ENCODE assay signal across 16 cellular contexts in the genomic region with DNA sequence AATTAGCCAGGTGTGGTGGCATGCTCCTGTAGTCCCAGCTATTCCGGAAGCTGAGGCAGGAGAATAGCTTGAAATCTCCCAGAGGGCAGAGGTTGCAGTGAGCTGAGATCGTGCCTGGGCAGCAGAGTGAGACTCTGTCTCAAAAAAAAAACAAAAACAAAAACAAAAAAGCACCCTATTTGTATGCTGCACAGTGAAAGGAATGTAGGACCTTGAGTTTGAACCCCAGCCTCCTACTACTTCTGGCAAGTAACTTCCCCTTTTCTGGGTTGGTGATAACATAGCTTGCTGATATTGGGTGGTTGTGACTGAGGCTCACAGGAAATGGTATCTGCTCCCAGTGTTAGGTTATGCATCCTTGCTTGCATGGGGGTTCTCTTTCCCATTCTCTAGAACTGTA.
A peak's percentile ranks its signal among the peaks of the same experiment; 100 is the strongest.
DNase-seq lines count a peak whose midpoint lies in the region; ATAC-seq and TF ChIP-seq lines count a peak whose summit lies in the region.
"Had no signal": no experiment of that assay in that cellular context is flagged by ENCODE, and none has a peak within 500 bp of the region (broad histone marks: within the 10 kb centered on the region; RNA-seq: fewer than 3 reads in every experiment).

No MANE protein-coding gene starts in this region.

- CTCF ChIA-PET in GM10248 (lab: Yijun Ruan, JAX), result no interaction called here

- ATAC-seq in GM19351 (IDR thresholded peaks at IDR 0.05; ENCODE audit: unreplicated experiment) (peak; percentile 84), HG03064 (IDR thresholded peaks at IDR 0.05; ENCODE audit: low read depth, unreplicated experiment) (peak; percentile 67), left cardiac atrium (no peak)

- POLR2A ChIA-PET in GM10248 (lab: Yijun Ruan, JAX), result no interaction called here

- intact Hi-C loops in left cardiac atrium (cut with DNase I), result no loop called here

- no peak for TF ChIP-seq CTCF in GM10248 (IDR thresholded peaks at IDR 0.05; ENCODE audit: control extremely low read depth, extremely low read depth, low read depth, missing control alignments)

- peak; percentile 38 for DNase-seq in GM10248 (ENCODE audit: extremely low spot score)
- peak; percentile 22 for DNase-seq in OCI-M1 (lab: John Stamatoyannopoulos, UW)
- DNase-seq in anterior cingulate cortex (lab: John Stamatoyannopoulos, UW), result no peak
- DNase-seq in DMS53 (lab: John Stamatoyannopoulos, UW), result no peak
- DNase-seq in left cardiac atrium, result no peak
- no peak for DNase-seq in cerebellum (ENCODE audit: low spot score)
- DNase-seq: 8988T; CD8-positive, alpha-beta memory T cell; GF-D8; KBM-7; NCI-H1105 treated with DMSO at 0.1 percent for 48 hours; NCI-H1930; NCI-H2171 treated with DMSO at 0.1 percent for 48 hours; NCI-H510A treated with DMSO at 0.1 percent for 48 hours had no signal

Comparison
In these comparisons a context has a peak if more than half of its experiments do, and no peak if none do; other contexts are left out.
1. DNase-seq: peak in GM10248 (single experiment) and OCI-M1 (single experiment); none in anterior cingulate cortex (0 of 58), DMS53 (single experiment), left cardiac atrium (single experiment) and cerebellum (single experiment).
2. ATAC-seq: peak in GM19351 (single experiment) and HG03064 (single experiment); none in left cardiac atrium (0 of 2).